Comparison of ENCODE assay signal across 1 cellular context in genomic region chr10:130127612-130128607, GRCh38.
A peak's percentile ranks its signal among the peaks of the same experiment; 100 is the strongest.
TF ChIP-seq lines count a peak whose summit lies in the region.

No MANE protein-coding gene starts in this region.

TF ChIP-seq in HEK293, 187 proteins besides CTCF, POLR2A, EP300 and RAD21 (continued from another document):
- TF ChIP-seq, protein P1, sequence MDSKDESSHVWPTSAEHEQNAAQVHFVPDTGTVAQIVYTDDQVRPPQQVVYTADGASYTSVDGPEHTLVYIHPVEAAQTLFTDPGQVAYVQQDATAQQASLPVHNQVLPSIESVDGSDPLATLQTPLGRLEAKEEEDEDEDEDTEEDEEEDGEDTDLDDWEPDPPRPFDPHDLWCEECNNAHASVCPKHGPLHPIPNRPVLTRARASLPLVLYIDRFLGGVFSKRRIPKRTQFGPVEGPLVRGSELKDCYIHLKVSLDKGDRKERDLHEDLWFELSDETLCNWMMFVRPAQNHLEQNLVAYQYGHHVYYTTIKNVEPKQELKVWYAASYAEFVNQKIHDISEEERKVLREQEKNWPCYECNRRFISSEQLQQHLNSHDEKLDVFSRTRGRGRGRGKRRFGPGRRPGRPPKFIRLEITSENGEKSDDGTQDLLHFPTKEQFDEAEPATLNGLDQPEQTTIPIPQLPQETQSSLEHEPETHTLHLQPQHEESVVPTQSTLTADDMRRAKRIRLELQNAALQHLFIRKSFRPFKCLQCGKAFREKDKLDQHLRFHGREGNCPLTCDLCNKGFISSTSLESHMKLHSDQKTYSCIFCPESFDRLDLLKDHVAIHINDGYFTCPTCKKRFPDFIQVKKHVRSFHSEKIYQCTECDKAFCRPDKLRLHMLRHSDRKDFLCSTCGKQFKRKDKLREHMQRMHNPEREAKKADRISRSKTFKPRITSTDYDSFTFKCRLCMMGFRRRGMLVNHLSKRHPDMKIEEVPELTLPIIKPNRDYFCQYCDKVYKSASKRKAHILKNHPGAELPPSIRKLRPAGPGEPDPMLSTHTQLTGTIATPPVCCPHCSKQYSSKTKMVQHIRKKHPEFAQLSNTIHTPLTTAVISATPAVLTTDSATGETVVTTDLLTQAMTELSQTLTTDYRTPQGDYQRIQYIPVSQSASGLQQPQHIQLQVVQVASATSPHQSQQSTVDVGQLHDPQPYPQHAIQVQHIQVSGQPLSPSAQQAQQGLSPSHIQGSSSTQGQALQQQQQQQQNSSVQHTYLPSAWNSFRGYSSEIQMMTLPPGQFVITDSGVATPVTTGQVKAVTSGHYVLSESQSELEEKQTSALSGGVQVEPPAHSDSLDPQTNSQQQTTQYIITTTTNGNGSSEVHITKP (tag by site-specific recombination; IDR thresholded peaks at IDR 0.05): peak; percentile 32
- TF ChIP-seq TRIM28 (IDR thresholded peaks at IDR 0.05; ENCODE audit: borderline replicate concordance, low read length) (peak; percentile 17; the same call in 1 of the 2 replicates), ZBTB17 (tag by site-specific recombination; IDR thresholded peaks at IDR 0.05) (0 out of 2 replicates have a peak, but pooled peaks have one; percentile 37), WT1 (tag by site-specific recombination; IDR thresholded peaks at IDR 0.05) (no peak), ZNF660 (tag by site-specific recombination; IDR thresholded peaks at IDR 0.05) (0 out of 2 replicates have a peak, but pooled peaks have one; percentile 52), ZNF549 (tag by site-specific recombination; IDR thresholded peaks at IDR 0.05) (no peak)
